ENCODE assay signal across 8 cellular contexts in genomic region chr6:28080631-28081485, GRCh38. TPM values are rescaled to one million over a fixed set of nuclear protein-coding genes. Genes with fewer than 3 reads are reported as not detected.
DNase-seq lines count a peak whose midpoint lies in the region; ATAC-seq and TF ChIP-seq lines count a peak whose summit lies in the region.

No MANE protein-coding gene starts in this region.

- H3K27me3 ChIP-seq in smooth muscle cell (ENCODE audit: low read depth) = no peaks in the 10 kb centered on the region

- no peaks in the 10 kb centered on the region for H3K9me3 ChIP-seq in smooth muscle cell (replicated peaks; ENCODE audit: low read depth)

- ATAC-seq in GM19023 (IDR thresholded peaks at IDR 0.05; ENCODE audit: unreplicated experiment) (peak; percentile 87), HG03196 (IDR thresholded peaks at IDR 0.05; ENCODE audit: unreplicated experiment) (peak; percentile 70)

- no peaks in the 10 kb centered on the region for H4K20me1 ChIP-seq in smooth muscle cell (ENCODE audit: low read depth)

- H3K4me3 Mint-ChIP-seq in immature natural killer cell = peak overlapping the region; percentile 97 to 100 (median 99)

- peak overlapping the region; percentile 95 for H3K27ac ChIP-seq in smooth muscle cell (ENCODE audit: low read depth)

- peak overlapping the region; percentile 83 to 99 (median 99) for H3K27ac Mint-ChIP-seq in immature natural killer cell

- WGBS in smooth muscle cell (ENCODE audit: low lambda C conversion rate) = 2% methylated on average over 46 of the region's 46 CpGs

- DNase-seq in AG08395 (ENCODE audit: low spot score) (peak; percentile 98), NCI-H2227 treated with DMSO at 0.1 percent for 48 hours (lab: John Stamatoyannopoulos, UW) (peak; percentile 94), immature natural killer cell (peak; percentile 89 to 94 (median 93)), smooth muscle cell (lab: John Stamatoyannopoulos, UW; ENCODE audit: unreplicated experiment) (peak; percentile 98)
- peak; percentile 76 to 90 (median 79) for DNase-seq in activated CD4-positive, CD25-positive, alpha-beta regulatory T cell (lab: John Stamatoyannopoulos, UW)
- peak; percentile 93 for DNase-seq in central memory CD4-positive, alpha-beta T cell

- no peaks in the 10 kb centered on the region for H3K9me3 Mint-ChIP-seq in immature natural killer cell

- H3K9ac ChIP-seq in smooth muscle cell (ENCODE audit: low read depth) = peak overlapping the region; percentile 98

- peaks cover 3% of the 10 kb centered on the region for H3K4me1 ChIP-seq in smooth muscle cell (ENCODE audit: low read depth)

- H2AFZ ChIP-seq in smooth muscle cell (ENCODE audit: low read depth) = peak overlapping the region; percentile 86

- H3K36me3 Mint-ChIP-seq in immature natural killer cell = peaks cover 0 to 4% (median 0%) of the 10 kb centered on the region in 3 donors

- H3F3A ChIP-seq in smooth muscle cell (ENCODE audit: low read depth) = no peaks in the 10 kb centered on the region

- peak overlapping the region; percentile 76 for H3K4me3 ChIP-seq in smooth muscle cell

- H3K79me2 ChIP-seq in smooth muscle cell (ENCODE audit: low read depth) = no peaks in the 10 kb centered on the region

- H3K27me3 Mint-ChIP-seq in immature natural killer cell (ENCODE audit: low read depth in 3 of 3) = peaks cover 18 to 30% (median 20%) of the 10 kb centered on the region in 3 donors

- H3K36me3 ChIP-seq in smooth muscle cell (ENCODE audit: low read depth) = no peaks in the 10 kb centered on the region

- H3K4me2 ChIP-seq in smooth muscle cell = peak overlapping the region; percentile 97

- peaks cover 22 to 23% of the 10 kb centered on the region in 2 donors for H3K4me1 Mint-ChIP-seq in immature natural killer cell

- no peak for TF ChIP-seq CTCF in smooth muscle cell (IDR thresholded peaks at IDR 0.05; ENCODE audit: borderline replicate concordance, insufficient read depth, poor library complexity, severe bottlenecking)

RNA-seq across cellular contexts. Expression of gene ZNF165, which starts 0.5 kb away (rescaled TPM):
- polyA plus RNA-seq in immature natural killer cell = under 1 TPM in 2 of 3 donors, not detected in 1; 0.35 to 0.39 TPM
- total RNA-seq in smooth muscle cell = 0.49 and 0.72 TPM in 2 replicates
- polyA plus RNA-seq in smooth muscle cell = 0.29 and 0.46 TPM in 2 replicates

RNA-seq across cellular contexts. Expression of gene ZSCAN16, which starts 43.6 kb away (rescaled TPM):
- polyA plus RNA-seq in immature natural killer cell (10 to 100 TPM in 1 of 3 donors, 1 to 10 TPM in 2; 5.8 to 15.6 (median 9.3) TPM), smooth muscle cell (0.86 and 3.5 TPM in 2 replicates)
- 0.81 and 1.1 TPM in 2 replicates for total RNA-seq in smooth muscle cell

Comparison
In these comparisons a context has a peak if more than half of its experiments do, and no peak if none do; other contexts are left out.
1. Peak in every context shown above with its lines: DNase-seq, ATAC-seq, H3K4me3 ChIP-seq and H3K27ac ChIP-seq.